10 cellular contexts compared by ENCODE assay signal in the genomic region with DNA sequence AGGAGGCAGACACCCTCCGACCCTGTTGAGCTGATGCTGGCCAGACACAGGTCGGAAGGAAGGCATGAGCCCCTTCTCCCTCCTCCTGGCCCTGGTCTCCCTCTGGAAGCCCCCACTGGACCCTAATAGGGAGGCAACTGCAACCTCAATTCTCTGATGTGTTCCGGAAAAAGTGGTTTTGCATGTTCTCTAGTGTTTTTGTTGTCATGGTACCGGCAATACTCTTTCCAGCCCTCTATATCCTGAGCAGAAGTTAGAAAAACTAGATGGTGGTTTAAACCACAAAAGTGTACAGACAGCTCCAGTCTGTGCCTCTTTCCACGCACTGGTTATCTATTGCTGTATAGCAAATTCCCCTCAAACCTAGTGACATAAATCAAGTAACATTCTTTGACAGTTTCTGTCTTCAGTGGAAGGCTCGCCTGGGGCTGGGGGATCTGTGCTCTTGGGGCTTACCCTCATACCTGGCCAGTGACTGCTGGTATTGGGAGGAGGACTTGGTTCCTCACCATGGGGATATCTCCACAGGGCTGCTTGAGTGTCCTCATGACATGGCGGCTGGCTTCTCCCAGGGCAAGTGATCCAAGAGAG. TPM values are rescaled to one million over a fixed set of nuclear protein-coding genes. Genes with fewer than 3 reads are reported as not detected.
A peak's percentile ranks its signal among the peaks of the same experiment; 100 is the strongest.
DNase-seq lines count a peak whose midpoint lies in the region; ATAC-seq and TF ChIP-seq lines count a peak whose summit lies in the region.
"Had no signal": no experiment of that assay in that cellular context is flagged by ENCODE, and none has a peak within 500 bp of the region (broad histone marks: within the 10 kb centered on the region; RNA-seq: fewer than 3 reads in every experiment).

No MANE protein-coding gene starts in this region.

- no peaks in the 10 kb centered on the region for H3K9me3 ChIP-seq in SK-N-SH
- H3K9me3 ChIP-seq: adrenal gland had no signal

- no peaks in the 10 kb centered on the region for H3K36me3 ChIP-seq in SK-N-SH (replicated peaks in 1 of 2; ENCODE audit: control insufficient read depth in 1 of 2, insufficient read depth in 2 of 2, low read length in 1 of 2)
- H3K36me3 ChIP-seq: adrenal gland had no signal

- no peak overlapping the region for H3K4me2 ChIP-seq in SK-N-SH

- no peak overlapping the region for H3K9ac ChIP-seq in SK-N-SH

- peaks cover 66% of the 10 kb centered on the region for H3K36me3 Mint-ChIP-seq in activated CD4-positive, alpha-beta T cell treated with anti-CD3 and anti-CD28 coated beads, Interleukin-2, amount 10 ng/mL, durations not matched to agents 24 days and 14 days (ENCODE audit: low read depth)
- peaks cover 5% of the 10 kb centered on the region for H3K36me3 Mint-ChIP-seq in memory B cell

- H3F3A ChIP-seq in SK-N-SH (replicated peaks; ENCODE audit: insufficient read depth) = peaks cover 8% of the 10 kb centered on the region

- peaks cover 47% of the 10 kb centered on the region for H3K4me1 Mint-ChIP-seq in activated CD4-positive, alpha-beta T cell treated with anti-CD3 and anti-CD28 coated beads, Interleukin-2, amount 10 ng/mL, durations not matched to agents 24 days and 14 days
- peaks cover 18% of the 10 kb centered on the region for H3K4me1 Mint-ChIP-seq in memory B cell
- H3K4me1 Mint-ChIP-seq: nephron had no signal

- H2AFZ ChIP-seq in SK-N-SH (ENCODE audit: low read depth) = no peak overlapping the region

- peak overlapping the region; percentile 53 for H3K4me3 Mint-ChIP-seq in activated CD4-positive, alpha-beta T cell treated with anti-CD3 and anti-CD28 coated beads, Interleukin-2, amount 10 ng/mL, durations not matched to agents 24 days and 14 days
- H3K4me3 Mint-ChIP-seq in memory B cell = peak overlapping the region; percentile 55
- H3K4me3 Mint-ChIP-seq: nephron had no signal

- ATAC-seq in GM18858 (IDR thresholded peaks at IDR 0.05; ENCODE audit: unreplicated experiment) (peak; percentile 78), HG02884 (IDR thresholded peaks at IDR 0.05; ENCODE audit: unreplicated experiment) (peak; percentile 80), memory B cell (ENCODE audit: low read depth) (peak; percentile 91)

- intact Hi-C loops in activated CD4-positive, alpha-beta T cell treated with anti-CD3 and anti-CD28 coated beads, Interleukin-2, amount 10 ng/mL, durations not matched to agents 24 days and 14 days (cut with micrococcal nuclease) = loop anchor here (1.0 kb wide), 1 partner anchor 34 kb away; no protein-coding TSS in a partner anchor

- CTCF ChIA-PET in SK-N-SH (lab: Yijun Ruan, JAX) = interaction anchor here (0.9 to 3.8 kb wide), 3 partner anchors 15 to 466 kb away, joined by 3 to 11 read pairs (median 5); no protein-coding TSS in a partner anchor

- POLR2A ChIA-PET in SK-N-SH (lab: Yijun Ruan, JAX) = no interaction called here

- no peak for TF ChIP-seq EP300 in SK-N-SH (IDR thresholded peaks at IDR 0.05; ENCODE audit: borderline replicate concordance in 1 of 2, low read depth in 1 of 2, low read length in 1 of 2)

- no peaks in the 10 kb centered on the region for H3K4me1 ChIP-seq in SK-N-SH (ENCODE audit: control insufficient read depth in 1 of 2, insufficient read depth in 2 of 2, low read depth in 1 of 2, low read length in 1 of 2)
- H3K4me1 ChIP-seq: adrenal gland had no signal

- TF ChIP-seq CTCF in SK-N-SH (IDR thresholded peaks at IDR 0.05) = no peak

- in situ Hi-C loops in ACHN (cut with HindIII; ENCODE audit: low pct_ligation_motif_present, low pct_unique_long_range_greater_than_20kb, low sequenced_read_pairs) = no loop called here

- DNase-seq in activated CD4-positive, alpha-beta T cell treated with anti-CD3 and anti-CD28 coated beads, Interleukin-2, amount 10 ng/mL, durations not matched to agents 24 days and 14 days = peak; percentile 90
- peak in 1 of 2 donors; percentile 49 for DNase-seq in memory B cell (ENCODE audit: low spot score in 2 of 2)
- no peak for DNase-seq in ACHN
- no peak for DNase-seq in occipital lobe (lab: John Stamatoyannopoulos, UW)
- DNase-seq in HCEC 1CT = no peak
- no peak for DNase-seq in SK-N-SH

- peak overlapping the region; percentile 86 for H3K27ac Mint-ChIP-seq in activated CD4-positive, alpha-beta T cell treated with anti-CD3 and anti-CD28 coated beads, Interleukin-2, amount 10 ng/mL, durations not matched to agents 24 days and 14 days
- H3K27ac Mint-ChIP-seq in memory B cell = peak overlapping the region; percentile 81
- H3K27ac Mint-ChIP-seq: nephron had no signal

- no peak overlapping the region for H3K27ac ChIP-seq in SK-N-SH (ENCODE audit: low read depth in 2 of 2, low read length in 1 of 2)
- H3K27ac ChIP-seq: adrenal gland had no signal

- no peaks in the 10 kb centered on the region for H3K27me3 Mint-ChIP-seq in activated CD4-positive, alpha-beta T cell treated with anti-CD3 and anti-CD28 coated beads, Interleukin-2, amount 10 ng/mL, durations not matched to agents 24 days and 14 days
- no peaks in the 10 kb centered on the region for H3K27me3 Mint-ChIP-seq in memory B cell

- no peaks in the 10 kb centered on the region for H3K9me2 ChIP-seq in SK-N-SH

- no peaks in the 10 kb centered on the region for H3K79me2 ChIP-seq in SK-N-SH (ENCODE audit: insufficient read depth)

- H3K27me3 ChIP-seq in SK-N-SH (ENCODE audit: insufficient read depth) = no peaks in the 10 kb centered on the region
- H3K27me3 ChIP-seq: adrenal gland had no signal

- H3K4me3 ChIP-seq in SK-N-SH (ENCODE audit: low read depth in 2 of 2, low read length in 1 of 2) = no peak overlapping the region
- H3K4me3 ChIP-seq: adrenal gland had no signal

- no peaks in the 10 kb centered on the region for H4K20me1 ChIP-seq in SK-N-SH (ENCODE audit: insufficient read depth)

- WGBS in SK-N-SH (ENCODE audit: low lambda C conversion rate) = 90% methylated on average over 7 of the region's 7 CpGs

- no peaks in the 10 kb centered on the region for H3K9me3 Mint-ChIP-seq in activated CD4-positive, alpha-beta T cell treated with anti-CD3 and anti-CD28 coated beads, Interleukin-2, amount 10 ng/mL, durations not matched to agents 24 days and 14 days
- no peaks in the 10 kb centered on the region for H3K9me3 Mint-ChIP-seq in memory B cell
- H3K9me3 Mint-ChIP-seq: nephron had no signal

- no peak for TF ChIP-seq RAD21 in SK-N-SH (IDR thresholded peaks at IDR 0.05; ENCODE audit: low read length)

TF ChIP-seq in SK-N-SH, 30 proteins besides CTCF, POLR2A, EP300 and RAD21:
- TF ChIP-seq GATA2 (CRISPR knock-in tag; IDR thresholded peaks at IDR 0.05) (no peak), SIN3A (IDR thresholded peaks at IDR 0.05; ENCODE audit: borderline replicate concordance, low read depth, low read length) (no peak), NFIC (IDR thresholded peaks at IDR 0.05; ENCODE audit: borderline replicate concordance) (no peak)

RNA-seq across cellular contexts. Expression of a gene that starts 37.0 kb away (rescaled TPM):
- 102 and 106 TPM in 2 replicates for total RNA-seq in activated CD4-positive, alpha-beta T cell treated with anti-CD3 and anti-CD28 coated beads, Interleukin-2, amount 10 ng/mL, durations not matched to agents 24 days and 14 days
- 2.0 TPM for total RNA-seq in occipital lobe
- 2.0 and 2.3 TPM in 2 replicates for polyA plus RNA-seq in SK-N-SH (2012; rRNA removed)
- polyA plus RNA-seq in SK-N-SH (2012; cell fraction: cytosol; rRNA removed) = 1.6 and 1.9 TPM in 2 replicates
- polyA plus RNA-seq in SK-N-SH (2012; cell fraction: nucleus; rRNA removed) = 3.5 and 5.0 TPM in 2 replicates

RNA-seq across cellular contexts. Expression of a gene that starts 42.3 kb away (rescaled TPM):
- total RNA-seq in activated CD4-positive, alpha-beta T cell treated with anti-CD3 and anti-CD28 coated beads, Interleukin-2, amount 10 ng/mL, durations not matched to agents 24 days and 14 days = 103 and 110 TPM in 2 replicates
- total RNA-seq in occipital lobe = 75.6 TPM
- 306 and 390 TPM in 2 replicates for polyA plus RNA-seq in SK-N-SH (2012; rRNA removed)
- 392 and 450 TPM in 2 replicates for polyA plus RNA-seq in SK-N-SH (2012; cell fraction: cytosol; rRNA removed)
- polyA plus RNA-seq in SK-N-SH (2012; cell fraction: nucleus; rRNA removed) = 181 and 247 TPM in 2 replicates

Comparison
In these comparisons a context has a peak if more than half of its experiments do, and no peak if none do; other contexts are left out.
1. RNA of a gene that starts 37.0 kb away (total RNA-seq): 102 to 106 TPM in activated CD4-positive, alpha-beta T cell treated with anti-CD3 and anti-CD28 coated beads, Interleukin-2, amount 10 ng/mL, durations not matched to agents 24 days and 14 days; 2.0 TPM in occipital lobe (single experiment); every median in the first group is over 10 times any median in the second.
2. Peak in every context shown above with its lines, with median percentiles within 50 percentile points of each other: ATAC-seq.